ENCODE assay signal across 9 cellular contexts in genomic region chr2:98012561-98012979, GRCh38. TPM values are rescaled to one million over a fixed set of nuclear protein-coding genes. Genes with fewer than 3 reads are reported as not detected.
DNase-seq lines count a peak whose midpoint lies in the region; ATAC-seq and TF ChIP-seq lines count a peak whose summit lies in the region.
"Had no signal": no experiment of that assay in that cellular context is flagged by ENCODE, and none has a peak within 500 bp of the region (broad histone marks: within the 10 kb centered on the region; RNA-seq: fewer than 3 reads in every experiment).

No MANE protein-coding gene starts in this region.

- no peaks in the 10 kb centered on the region for H3K9me3 ChIP-seq in left lung

- no peak overlapping the region for H3K4me3 ChIP-seq in left lung

- H3K36me3 ChIP-seq in left lung = no peaks in the 10 kb centered on the region

- no peaks in the 10 kb centered on the region for H3K27me3 ChIP-seq in left lung

- intact Hi-C loops in left lung (cut with DNase I) = no loop called here

- no peak for TF ChIP-seq CTCF in left lung (IDR thresholded peaks at IDR 0.05)

- DNase-seq in left lung (no peak), left lobe of liver (ENCODE audit: low spot score) (no peak), putamen (ENCODE audit: low spot score) (no peak), SHP77 treated with DMSO at 0.1 percent for 48 hours (lab: John Stamatoyannopoulos, UW) (no peak)
- no peak for DNase-seq in activated effector memory CD4-positive, alpha-beta T cell treated with anti-CD3 and anti-CD28 coated beads, Interleukin-2, amount 50 U/mL, for 16 hours
- DNase-seq: kidney glomerular epithelial cell had no signal

- H3K27ac ChIP-seq in left lung = no peak overlapping the region

- peaks cover 4 to 8% of the 10 kb centered on the region in 2 donors for H3K4me1 ChIP-seq in left lung

- ATAC-seq in GM18499 (IDR thresholded peaks at IDR 0.05; ENCODE audit: insufficient read depth, unreplicated experiment) (peak; percentile 72), GM19467 (IDR thresholded peaks at IDR 0.05; ENCODE audit: unreplicated experiment) (peak; percentile 73), HG03442 (IDR thresholded peaks at IDR 0.05; ENCODE audit: unreplicated experiment) (peak; percentile 78), left lung (peak; percentile 71), left lobe of liver (no peak)

RNA-seq across cellular contexts. Expression of gene TMEM131, which starts 16.8 kb away (rescaled TPM):
- total RNA-seq in left lung (10 to 100 TPM; 43.9 to 44.6 TPM), left lobe of liver (14.7 TPM)
